21 cellular contexts compared by ENCODE assay signal in the genomic region with DNA sequence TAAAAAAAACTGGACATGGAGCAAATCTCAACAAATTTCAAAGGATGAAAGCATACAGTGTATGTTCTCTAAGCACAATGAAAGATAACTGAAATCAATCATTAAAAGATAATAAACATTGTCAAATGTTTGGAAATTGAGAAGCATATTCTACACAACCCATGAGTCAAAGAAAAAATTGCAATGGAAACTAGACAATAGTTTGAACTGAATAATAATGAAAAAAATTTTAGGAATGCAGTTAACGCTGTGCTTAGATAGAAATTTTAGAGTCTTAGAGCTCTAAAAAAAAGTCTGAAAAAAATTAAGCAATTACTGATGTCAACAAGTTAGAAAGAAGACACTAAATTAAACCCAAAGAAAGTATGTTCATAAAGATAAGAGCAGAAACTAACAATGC. TPM values are rescaled to one million over a fixed set of nuclear protein-coding genes. Genes with fewer than 3 reads are reported as not detected.
DNase-seq lines count a peak whose midpoint lies in the region; ATAC-seq, FAIRE-seq and TF ChIP-seq lines count a peak whose summit lies in the region.
"Had no signal": no experiment of that assay in that cellular context is flagged by ENCODE, and none has a peak within 500 bp of the region (broad histone marks: within the 10 kb centered on the region; RNA-seq: fewer than 3 reads in every experiment).

No MANE protein-coding gene starts in this region.

- FAIRE-seq in A549 (lab: Jason Lieb, UNC) (peak; percentile 32), pancreas (lab: Jason Lieb, UNC) (no peak)
- FAIRE-seq: HepG2 had no signal

- no peaks in the 10 kb centered on the region for H3K27me3 ChIP-seq in pancreas
- no peaks in the 10 kb centered on the region for H3K27me3 ChIP-seq in CD8-positive, alpha-beta memory T cell (ENCODE audit: insufficient read depth, low read length, poor library complexity, severe bottlenecking)
- H3K27me3 ChIP-seq: BLaER1 treated with 17β-estradiol and CSF1 and Interleukin-3, amounts not matched to agents 10 nM and 100 nM had no signal

- peaks cover 5% of the 10 kb centered on the region; the same call in 1 of the 2 replicates for H3K9me3 Mint-ChIP-seq in WTC11
- no peaks in the 10 kb centered on the region for H3K9me3 Mint-ChIP-seq in CD8-positive, alpha-beta memory T cell
- H3K9me3 Mint-ChIP-seq: CD8-positive, alpha-beta T cell had no signal

- no peak for TF ChIP-seq POLR2A in A549 (IDR thresholded peaks at IDR 0.05; ENCODE audit: low read length)

- H3K4me1 ChIP-seq in A549 (no peaks in the 10 kb centered on the region), pancreas (no peaks in the 10 kb centered on the region)
- no peaks in the 10 kb centered on the region for H3K4me1 ChIP-seq in CD8-positive, alpha-beta memory T cell (ENCODE audit: insufficient read depth, low read length)
- H3K4me1 ChIP-seq: BLaER1 treated with 17β-estradiol and CSF1 and Interleukin-3, amounts not matched to agents 10 nM and 100 nM had no signal

- no peaks in the 10 kb centered on the region for H3K27me3 Mint-ChIP-seq in WTC11 (ENCODE audit: low read depth)
- no peaks in the 10 kb centered on the region for H3K27me3 Mint-ChIP-seq in CD8-positive, alpha-beta memory T cell

- TF ChIP-seq EP300 in A549 (IDR thresholded peaks at IDR 0.05) = no peak

- no peak for DNase-seq in A549 (ENCODE audit: low read depth in 1 of 2, low spot score in 1 of 2)
- peak; percentile 6 for DNase-seq in ELR (ENCODE audit: low read depth)
- no peak for DNase-seq in WTC11 (ENCODE audit: low spot score)
- peak; percentile 8 for DNase-seq in fibroblast of peridontal ligament (ENCODE audit: extremely low read depth)
- DNase-seq in glomerular visceral epithelial cell (ENCODE audit: extremely low spot score) = no peak
- DNase-seq in pancreas = no peak
- DNase-seq in CD8-positive, alpha-beta memory T cell = no peak
- DNase-seq in NCI-H510A treated with DMSO at 0.1 percent for 48 hours (lab: John Stamatoyannopoulos, UW) = no peak
- DNase-seq: CD8-positive, alpha-beta T cell; KG1; NCI-H1105 treated with DMSO at 0.1 percent for 48 hours; NCI-H1694; NCI-H2107; NCI-H226; NCI-H524 treated with DMSO at 0.1 percent for 48 hours; SHP77 had no signal

- 84% methylated on average over 1 of the region's 1 CpG for WGBS in A549 (ENCODE audit: missing lambda C conversion rate)
- 93 to 97% methylated on average over 1 of the region's 1 CpG for WGBS in pancreas, 2 donors

- H3K27ac ChIP-seq in A549 = no peak overlapping the region
- no peak overlapping the region for H3K27ac ChIP-seq in pancreas
- no peak overlapping the region for H3K27ac ChIP-seq in CD8-positive, alpha-beta memory T cell (ENCODE audit: low read depth, low read length)
- H3K27ac ChIP-seq: BLaER1 treated with 17β-estradiol and CSF1 and Interleukin-3, amounts not matched to agents 10 nM and 100 nM had no signal

- POLR2A ChIA-PET in A549 (lab: Yijun Ruan, JAX) (no interaction called here), WTC11 (lab: Charles Lee) (no interaction called here)
- POLR2A ChIA-PET in CD8-positive, alpha-beta memory T cell (lab: Charles Lee) = no interaction called here

- peaks cover 0 to 6% (median 4%) of the 10 kb centered on the region in 3 donors for H3K36me3 ChIP-seq in pancreas
- no peaks in the 10 kb centered on the region for H3K36me3 ChIP-seq in CD8-positive, alpha-beta memory T cell (ENCODE audit: insufficient read depth, low read length)

- TF ChIP-seq CTCF in A549 (IDR thresholded peaks at IDR 0.05) = no peak
- no peak for TF ChIP-seq CTCF in WTC11 (IDR thresholded peaks at IDR 0.05)
- TF ChIP-seq CTCF in pancreas (IDR thresholded peaks at IDR 0.05) = no peak

- no peak for TF ChIP-seq RAD21 in A549 (conservative IDR thresholded peaks at IDR 0.05 in 1 of 2, IDR thresholded peaks at IDR 0.05 in 1 of 2)

- no peak overlapping the region for H3K4me3 Mint-ChIP-seq in WTC11
- no peak overlapping the region for H3K4me3 Mint-ChIP-seq in CD8-positive, alpha-beta memory T cell
- H3K4me3 Mint-ChIP-seq: CD8-positive, alpha-beta T cell had no signal

- peaks cover 14% of the 10 kb centered on the region for H3K36me3 Mint-ChIP-seq in WTC11
- peaks cover 7 to 36% (median 16%) of the 10 kb centered on the region in 3 donors for H3K36me3 Mint-ChIP-seq in CD8-positive, alpha-beta memory T cell

- no peak overlapping the region for H3K4me2 ChIP-seq in A549
- H3K4me2 ChIP-seq: BLaER1 treated with 17β-estradiol and CSF1 and Interleukin-3, amounts not matched to agents 10 nM and 100 nM had no signal

- H3K4me3 ChIP-seq in A549 (no peak overlapping the region), pancreas (no peak overlapping the region)
- no peak overlapping the region for H3K4me3 ChIP-seq in CD8-positive, alpha-beta memory T cell (ENCODE audit: low read length)
- H3K4me3 ChIP-seq: BLaER1 treated with 17β-estradiol and CSF1 and Interleukin-3, amounts not matched to agents 10 nM and 100 nM had no signal

- ATAC-seq in A549 (no peak), WTC11 (no peak), pancreas (no peak)
- ATAC-seq: CD8-positive, alpha-beta T cell; HCT116; HepG2 had no signal

- peaks cover 20% of the 10 kb centered on the region for H3K4me1 Mint-ChIP-seq in WTC11
- peaks cover 2 to 29% (median 20%) of the 10 kb centered on the region in 3 donors for H3K4me1 Mint-ChIP-seq in CD8-positive, alpha-beta memory T cell

- CTCF ChIA-PET in A549 (lab: Yijun Ruan, JAX) = no interaction called here
- CTCF ChIA-PET in WTC11 (lab: Charles Lee) = no interaction called here
- CTCF ChIA-PET in CD8-positive, alpha-beta memory T cell (lab: Charles Lee) = no interaction called here

- H3K27ac Mint-ChIP-seq in WTC11 = peak overlapping the region; percentile 23; the same call in 1 of the 2 replicates
- no peak overlapping the region for H3K27ac Mint-ChIP-seq in CD8-positive, alpha-beta memory T cell
- H3K27ac Mint-ChIP-seq: CD8-positive, alpha-beta T cell had no signal

- H3K9me3 ChIP-seq in A549 (no peaks in the 10 kb centered on the region), pancreas (no peaks in the 10 kb centered on the region)
- H3K9me3 ChIP-seq in CD8-positive, alpha-beta memory T cell (ENCODE audit: low read length) = no peaks in the 10 kb centered on the region

- intact Hi-C loops in pancreas (cut with DNase I) = no loop called here

TF ChIP-seq in A549, 52 proteins besides CTCF, POLR2A, EP300 and RAD21 (continues in another document):
- TF ChIP-seq NR3C1 (IDR thresholded peaks at IDR 0.05) (no peak), EHF (CRISPR knock-in tag; IDR thresholded peaks at IDR 0.05) (no peak), EHMT2 (IDR thresholded peaks at IDR 0.05; ENCODE audit: low read depth) (no peak), CEBPB (IDR thresholded peaks at IDR 0.05) (no peak)

TF ChIP-seq in WTC11, 78 proteins besides CTCF, POLR2A, EP300 and RAD21 (continues in another document):
- no peak for TF ChIP-seq ZNF232 (CRISPR knock-in tag; IDR thresholded peaks at IDR 0.05)
- TF ChIP-seq ZNF512 (CRISPR knock-in tag; IDR thresholded peaks at IDR 0.05; ENCODE audit: borderline replicate concordance) = no peak
- TF ChIP-seq NR1H2 (CRISPR knock-in tag; IDR thresholded peaks at IDR 0.05) = no peak
- no peak for TF ChIP-seq ZNF396 (CRISPR knock-in tag; IDR thresholded peaks at IDR 0.05; ENCODE audit: borderline replicate concordance)
- TF ChIP-seq MYBL2 (CRISPR knock-in tag; IDR thresholded peaks at IDR 0.05) = no peak
- TF ChIP-seq FOXK1 (CRISPR knock-in tag; IDR thresholded peaks at IDR 0.05) = no peak
- TF ChIP-seq NFE2L1 (CRISPR knock-in tag; IDR thresholded peaks at IDR 0.05) = no peak

RNA-seq across cellular contexts. Expression of gene RABL3, which starts 15.5 kb away (rescaled TPM):
- polyA plus RNA-seq in A549 (2011; rRNA removed) (14.0 and 17.6 TPM in 2 replicates), A549 (2017; fragmentation: RNase III; extraction: RNeasy Plus Mini Kit Qiagen cat#74134 plus additional on column Dnase treatment) (28.2 to 31.7 TPM (median 29.0 TPM) in 3 replicates), pancreas (1 to 10 TPM; 2.1 to 7.1 TPM)
- polyA plus RNA-seq in A549 (2012; cell fraction: cytosol; rRNA removed) = 2.4 and 2.7 TPM in 2 replicates
- polyA plus RNA-seq in A549 (2012; cell fraction: nucleus; rRNA removed) = 0.94 and 1.8 TPM in 2 replicates
- polyA minus RNA-seq in A549 (2011; rRNA and poly(A)+ RNA removed) = 3.8 and 5.8 TPM in 2 replicates
- total RNA-seq in WTC11 (2021) (15.0 to 18.2 TPM (median 16.6 TPM) in 3 replicates), pancreas (10 to 100 TPM in 2 of 6 donors, 1 to 10 TPM in 4; 6.8 to 14.8 (median 8.6) TPM)
- total RNA-seq in CD8-positive, alpha-beta memory T cell = 10 to 100 TPM; 39.0 to 40.4 TPM
- 35.8 TPM for polyA plus RNA-seq in CD8-positive, alpha-beta memory T cell

RNA-seq across cellular contexts. Expression of gene GTF2E1, which starts 15.8 kb away (rescaled TPM):
- 20.0 and 26.8 TPM in 2 replicates for polyA plus RNA-seq in A549 (2011; rRNA removed)
- polyA plus RNA-seq in A549 (2012; cell fraction: cytosol; rRNA removed) = 8.2 and 8.5 TPM in 2 replicates
- polyA plus RNA-seq in A549 (2012; cell fraction: nucleus; rRNA removed) = 4.9 and 7.4 TPM in 2 replicates
- polyA plus RNA-seq in A549 (2017; fragmentation: RNase III; extraction: RNeasy Plus Mini Kit Qiagen cat#74134 plus additional on column Dnase treatment) = 16.4 to 19.7 TPM (median 18.6 TPM) in 3 replicates
- polyA minus RNA-seq in A549 (2011; rRNA and poly(A)+ RNA removed) = 30.5 and 31.9 TPM in 2 replicates
- total RNA-seq in WTC11 (2021) = 64.5 to 78.0 TPM (median 72.4 TPM) in 3 replicates
- 1 to 10 TPM; 3.8 to 9.7 (median 7.7) TPM for total RNA-seq in pancreas
- polyA plus RNA-seq in pancreas = 1 to 10 TPM; 2.7 to 3.2 TPM
- 10 to 100 TPM; 25.9 to 27.8 TPM for total RNA-seq in CD8-positive, alpha-beta memory T cell
- 14.3 TPM for polyA plus RNA-seq in CD8-positive, alpha-beta memory T cell

RNA-seq across cellular contexts. Expression of gene HGD, which starts 44.7 kb away (rescaled TPM):
- polyA plus RNA-seq in A549 (2011; rRNA removed) (101 and 141 TPM in 2 replicates), A549 (2017; fragmentation: RNase III; extraction: RNeasy Plus Mini Kit Qiagen cat#74134 plus additional on column Dnase treatment) (35.1 to 48.8 TPM (median 46.1 TPM) in 3 replicates), pancreas (10 to 100 TPM; 13.5 to 22.7 TPM)
- 19.8 and 26.4 TPM in 2 replicates for polyA plus RNA-seq in A549 (2012; cell fraction: cytosol; rRNA removed)
- 21.9 and 30.8 TPM in 2 replicates for polyA plus RNA-seq in A549 (2012; cell fraction: nucleus; rRNA removed)
- 62.5 and 91.7 TPM in 2 replicates for polyA minus RNA-seq in A549 (2011; rRNA and poly(A)+ RNA removed)
- total RNA-seq in WTC11 (2021) (0.39 to 1.5 TPM (median 0.44 TPM) in 3 replicates), pancreas (10 to 100 TPM in 4 of 6 donors, 1 to 10 TPM in 2; 9.7 to 27.7 (median 16.0) TPM)
- 1 to 10 TPM in 1 of 2 experiments, under 1 TPM in 1; 0.98 to 1.1 TPM for total RNA-seq in CD8-positive, alpha-beta memory T cell
- polyA plus RNA-seq in CD8-positive, alpha-beta memory T cell = not detected
- total RNA-seq: A172, G401 had no signal

Comparison
In these comparisons a context has a peak if more than half of its experiments do, and no peak if none do; other contexts are left out.
1. DNase-seq: peak in ELR (single experiment) and fibroblast of peridontal ligament (single experiment); none in A549 (0 of 2), WTC11 (single experiment), glomerular visceral epithelial cell (single experiment), pancreas (0 of 6), CD8-positive, alpha-beta memory T cell (0 of 5) and NCI-H510A treated with DMSO at 0.1 percent for 48 hours (single experiment).